ENCODE assay signal across 17 cellular contexts in genomic region chrX:129323115-129323514, GRCh38.
A peak's percentile ranks its signal among the peaks of the same experiment; 100 is the strongest.
DNase-seq lines count a peak whose midpoint lies in the region; ATAC-seq, FAIRE-seq and TF ChIP-seq lines count a peak whose summit lies in the region.
"Had no signal": no experiment of that assay in that cellular context is flagged by ENCODE, and none has a peak within 500 bp of the region (broad histone marks: within the 10 kb centered on the region; RNA-seq: fewer than 3 reads in every experiment).

No MANE protein-coding gene starts in this region.

- H3K27ac ChIP-seq in astrocyte (ENCODE audit: low read depth, low read length): no peak overlapping the region
- H3K27ac ChIP-seq in mesenchymal stem cell (ENCODE audit: low read length, poor library complexity, severe bottlenecking): no peak overlapping the region
- H3K27ac ChIP-seq: BLaER1 had no signal

- H3K36me3 ChIP-seq in Loucy (ENCODE audit: insufficient read depth, low read length): no peaks in the 10 kb centered on the region
- no peaks in the 10 kb centered on the region for H3K36me3 ChIP-seq in astrocyte (ENCODE audit: insufficient read depth, low read length)
- H3K36me3 ChIP-seq in mesenchymal stem cell (ENCODE audit: control insufficient read depth in 1 of 2, insufficient read depth in 2 of 2, low read depth in 1 of 2, low read length in 2 of 2): no peaks in the 10 kb centered on the region
- H3K36me3 ChIP-seq: BLaER1 had no signal

- H3K79me2 ChIP-seq in Loucy (ENCODE audit: insufficient read depth, low read length) (no peaks in the 10 kb centered on the region), astrocyte (ENCODE audit: insufficient read depth, low read length) (no peaks in the 10 kb centered on the region)

- peak; percentile 2 for DNase-seq in HT1080 (ENCODE audit: low read depth)
- DNase-seq in astrocyte (ENCODE audit: low read depth): peak; percentile 47
- peak; percentile 6 for DNase-seq in mesenchymal stem cell
- no peak for DNase-seq in hepatic stellate cell (ENCODE audit: low spot score)
- no peak for DNase-seq in germinal center (ENCODE audit: low spot score)
- DNase-seq: CD4-positive, alpha-beta T cell; COR-L47; NCI-H1105 treated with DMSO at 0.1 percent for 48 hours; NCI-H2081; NCI-H526; OCI-M1 had no signal

- H4K91ac ChIP-seq in mesenchymal stem cell (ENCODE audit: low read length): no peak overlapping the region

- no peak overlapping the region for H3K4me3 Mint-ChIP-seq in astrocyte (ENCODE audit: unreplicated experiment)
- H3K4me3 Mint-ChIP-seq: CD4-positive, alpha-beta T cell had no signal

- H3K14ac ChIP-seq in mesenchymal stem cell (ENCODE audit: low read length in 2 of 2): no peak overlapping the region

- H3K27me3 Mint-ChIP-seq in astrocyte (ENCODE audit: low read depth, unreplicated experiment): no peaks in the 10 kb centered on the region
- H3K27me3 Mint-ChIP-seq: CD4-positive, alpha-beta T cell had no signal

- H3K4me3 ChIP-seq in Loucy (ENCODE audit: low read length, poor library complexity, severe bottlenecking) (no peak overlapping the region), astrocyte (ENCODE audit: insufficient read depth, low read depth, low read length) (no peak overlapping the region), mesenchymal stem cell (ENCODE audit: insufficient read depth in 1 of 2, low read depth in 1 of 2, low read length in 2 of 2) (no peak overlapping the region)
- H3K4me3 ChIP-seq: BLaER1 had no signal

- H3K4me2 ChIP-seq in Loucy (ENCODE audit: low read depth, low read length, poor library complexity, severe bottlenecking): peak overlapping the region; percentile 8
- no peak overlapping the region for H3K4me2 ChIP-seq in astrocyte (ENCODE audit: low read length)
- no peak overlapping the region for H3K4me2 ChIP-seq in mesenchymal stem cell (ENCODE audit: low read length, poor library complexity, severe bottlenecking)
- H3K4me2 ChIP-seq: BLaER1 had no signal

- H2BK12ac ChIP-seq in mesenchymal stem cell (ENCODE audit: low read length in 2 of 2): no peak overlapping the region

- no peak overlapping the region for H3K23ac ChIP-seq in mesenchymal stem cell (ENCODE audit: low read length in 2 of 2)

- H2BK15ac ChIP-seq in mesenchymal stem cell (ENCODE audit: low read depth, poor library complexity, severe bottlenecking): no peak overlapping the region

- H3K4me1 Mint-ChIP-seq in astrocyte (ENCODE audit: low read depth, unreplicated experiment): no peaks in the 10 kb centered on the region

- no peaks in the 10 kb centered on the region for H3F3A ChIP-seq in Loucy (ENCODE audit: low read depth)

- no peak for ATAC-seq in HG03571 (IDR thresholded peaks at IDR 0.05; ENCODE audit: unreplicated experiment)
- ATAC-seq: Right ventricle myocardium inferior had no signal

- no peak overlapping the region for H2BK120ac ChIP-seq in mesenchymal stem cell (ENCODE audit: low read depth, low read length)

- H3K9me3 Mint-ChIP-seq in astrocyte (ENCODE audit: unreplicated experiment): no peaks in the 10 kb centered on the region
- H3K9me3 Mint-ChIP-seq: CD4-positive, alpha-beta T cell had no signal

- H4K20me1 ChIP-seq in Loucy (ENCODE audit: insufficient read depth, low read length, poor library complexity, severe bottlenecking) (no peaks in the 10 kb centered on the region), astrocyte (ENCODE audit: insufficient read depth, low read length) (no peaks in the 10 kb centered on the region)
- H4K20me1 ChIP-seq: BLaER1 had no signal

- no peak overlapping the region for H3K4ac ChIP-seq in mesenchymal stem cell (ENCODE audit: low read depth in 1 of 2, low read length in 2 of 2)

- H2BK5ac ChIP-seq in mesenchymal stem cell (ENCODE audit: low read depth, low read length, poor library complexity, severe bottlenecking): no peak overlapping the region

- 0 out of 2 replicates have a peak overlapping the region, but pooled peaks have one; percentile 43 for H2AFZ ChIP-seq in Loucy (ENCODE audit: low read length)
- no peak overlapping the region for H2AFZ ChIP-seq in astrocyte (ENCODE audit: low read depth, low read length)
- no peak overlapping the region for H2AFZ ChIP-seq in mesenchymal stem cell (ENCODE audit: low read depth, low read length)

- no peak overlapping the region for H3K18ac ChIP-seq in mesenchymal stem cell (ENCODE audit: low read depth in 1 of 2, low read length in 2 of 2)

- TF ChIP-seq CTCF in Loucy (conservative IDR thresholded peaks at IDR 0.05; ENCODE audit: low read length): no peak
- no peak for TF ChIP-seq CTCF in astrocyte (IDR thresholded peaks at IDR 0.05; ENCODE audit: insufficient read depth, low read depth, low read length)

- H3K9ac ChIP-seq in Loucy (ENCODE audit: low read depth, low read length, poor library complexity, severe bottlenecking) (no peak overlapping the region), astrocyte (ENCODE audit: low read length) (no peak overlapping the region), mesenchymal stem cell (ENCODE audit: low read length) (no peak overlapping the region)
- H3K9ac ChIP-seq: BLaER1 had no signal

- H3K27me3 ChIP-seq in Loucy (ENCODE audit: insufficient read depth, low read length, poor library complexity, severe bottlenecking) (no peaks in the 10 kb centered on the region), astrocyte (ENCODE audit: insufficient read depth, low read length) (no peaks in the 10 kb centered on the region), mesenchymal stem cell (ENCODE audit: control insufficient read depth in 1 of 2, insufficient read depth in 1 of 2, low read length in 2 of 2) (no peaks in the 10 kb centered on the region)

- no peaks in the 10 kb centered on the region for H3K79me1 ChIP-seq in mesenchymal stem cell (replicated peaks; ENCODE audit: low read length, poor library complexity, severe bottlenecking)

- 88% methylated on average over 2 of the region's 3 CpGs for WGBS in mesenchymal stem cell

- no peaks in the 10 kb centered on the region for H3K9me2 ChIP-seq in Loucy (replicated peaks; ENCODE audit: low read depth, low read length)

- no peaks in the 10 kb centered on the region for H3K36me3 Mint-ChIP-seq in astrocyte (ENCODE audit: low read depth, unreplicated experiment)

- H3K27ac Mint-ChIP-seq in astrocyte (ENCODE audit: unreplicated experiment): no peak overlapping the region
- H3K27ac Mint-ChIP-seq: CD4-positive, alpha-beta T cell had no signal

- H4K8ac ChIP-seq in mesenchymal stem cell (ENCODE audit: low read length): no peak overlapping the region

- H2AK5ac ChIP-seq in mesenchymal stem cell (ENCODE audit: low read length, severe bottlenecking): no peak overlapping the region

- H3K9me3 ChIP-seq in Loucy (ENCODE audit: insufficient read depth, low read depth, low read length) (no peaks in the 10 kb centered on the region), astrocyte (ENCODE audit: insufficient read depth, low read depth, low read length) (no peaks in the 10 kb centered on the region), mesenchymal stem cell (ENCODE audit: control insufficient read depth, low read length) (no peaks in the 10 kb centered on the region)
- H3K9me3 ChIP-seq: BLaER1 had no signal

- H3K4me1 ChIP-seq in Loucy (ENCODE audit: insufficient read depth, low read length, poor library complexity, severe bottlenecking) (peaks cover 5% of the 10 kb centered on the region), astrocyte (ENCODE audit: insufficient read depth, low read length) (no peaks in the 10 kb centered on the region), mesenchymal stem cell (ENCODE audit: control insufficient read depth, insufficient read depth, low read depth, low read length) (no peaks in the 10 kb centered on the region)
- H3K4me1 ChIP-seq: BLaER1 had no signal

- no peak for FAIRE-seq in astrocyte (lab: Jason Lieb, UNC)
- FAIRE-seq: GM18507, H1 had no signal

Comparison
In these comparisons a context has a peak if more than half of its experiments do, and no peak if none do; other contexts are left out.
1. DNase-seq: peak in HT1080 (single experiment), astrocyte (single experiment) and mesenchymal stem cell (single experiment); none in hepatic stellate cell (single experiment) and germinal center (single experiment).